Comparison of ENCODE assay signal across 2 cellular contexts in genomic region chr2:130806370-130806769, GRCh38.
TF ChIP-seq lines count a peak whose summit lies in the region.

No MANE protein-coding gene starts in this region.

TF ChIP-seq in GM12878, 131 proteins besides CTCF, POLR2A, EP300 and RAD21:
- TF ChIP-seq, protein P1, sequence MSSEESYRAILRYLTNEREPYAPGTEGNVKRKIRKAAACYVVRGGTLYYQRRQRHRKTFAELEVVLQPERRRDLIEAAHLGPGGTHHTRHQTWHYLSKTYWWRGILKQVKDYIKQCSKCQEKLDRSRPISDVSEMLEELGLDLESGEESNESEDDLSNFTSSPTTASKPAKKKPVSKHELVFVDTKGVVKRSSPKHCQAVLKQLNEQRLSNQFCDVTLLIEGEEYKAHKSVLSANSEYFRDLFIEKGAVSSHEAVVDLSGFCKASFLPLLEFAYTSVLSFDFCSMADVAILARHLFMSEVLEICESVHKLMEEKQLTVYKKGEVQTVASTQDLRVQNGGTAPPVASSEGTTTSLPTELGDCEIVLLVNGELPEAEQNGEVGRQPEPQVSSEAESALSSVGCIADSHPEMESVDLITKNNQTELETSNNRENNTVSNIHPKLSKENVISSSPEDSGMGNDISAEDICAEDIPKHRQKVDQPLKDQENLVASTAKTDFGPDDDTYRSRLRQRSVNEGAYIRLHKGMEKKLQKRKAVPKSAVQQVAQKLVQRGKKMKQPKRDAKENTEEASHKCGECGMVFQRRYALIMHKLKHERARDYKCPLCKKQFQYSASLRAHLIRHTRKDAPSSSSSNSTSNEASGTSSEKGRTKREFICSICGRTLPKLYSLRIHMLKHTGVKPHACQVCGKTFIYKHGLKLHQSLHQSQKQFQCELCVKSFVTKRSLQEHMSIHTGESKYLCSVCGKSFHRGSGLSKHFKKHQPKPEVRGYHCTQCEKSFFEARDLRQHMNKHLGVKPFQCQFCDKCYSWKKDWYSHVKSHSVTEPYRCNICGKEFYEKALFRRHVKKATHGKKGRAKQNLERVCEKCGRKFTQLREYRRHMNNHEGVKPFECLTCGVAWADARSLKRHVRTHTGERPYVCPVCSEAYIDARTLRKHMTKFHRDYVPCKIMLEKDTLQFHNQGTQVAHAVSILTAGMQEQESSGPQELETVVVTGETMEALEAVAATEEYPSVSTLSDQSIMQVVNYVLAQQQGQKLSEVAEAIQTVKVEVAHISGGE (CRISPR knock-in tag; IDR thresholded peaks at IDR 0.05), result no peak
- no peak for TF ChIP-seq ZNF384 (IDR thresholded peaks at IDR 0.05; ENCODE audit: borderline replicate concordance, low read depth, low read length)
- no peak for TF ChIP-seq IRF4 (IDR thresholded peaks at IDR 0.05; ENCODE audit: low read depth, low read length)
- no peak for TF ChIP-seq SUZ12 (IDR thresholded peaks at IDR 0.05; ENCODE audit: unreplicated experiment)
- TF ChIP-seq MAX (IDR thresholded peaks at IDR 0.05; ENCODE audit: low read depth, low read length), result no peak
- TF ChIP-seq IKZF2 (IDR thresholded peaks at IDR 0.05), result no peak
- TF ChIP-seq TBL1XR1 (IDR thresholded peaks at IDR 0.05; ENCODE audit: low read depth, low read length), result no peak
- TF ChIP-seq IRF3 (IDR thresholded peaks at IDR 0.05), result no peak
- TF ChIP-seq HDAC2 (IDR thresholded peaks at IDR 0.05), result no peak
- no peak for TF ChIP-seq EZH2 (IDR thresholded peaks at IDR 0.05; ENCODE audit: borderline replicate concordance, control insufficient read depth, low read depth, low read length)
- TF ChIP-seq YY1 (IDR thresholded peaks at IDR 0.05; ENCODE audit: low read depth, low read length), result no peak
- TF ChIP-seq SIN3A (IDR thresholded peaks at IDR 0.05; ENCODE audit: low read depth, low read length), result no peak
- no peak for TF ChIP-seq EGR1 (IDR thresholded peaks at IDR 0.05; ENCODE audit: borderline replicate concordance in 1 of 2, low read depth in 2 of 2, low read length in 2 of 2)
- no peak for TF ChIP-seq NFXL1 (IDR thresholded peaks at IDR 0.05; ENCODE audit: borderline replicate concordance)
- no peak for TF ChIP-seq NR2C1 (IDR thresholded peaks at IDR 0.05)

TF ChIP-seq in GM23338, 12 proteins besides CTCF, POLR2A, EP300 and RAD21:
- TF ChIP-seq, protein P2, sequence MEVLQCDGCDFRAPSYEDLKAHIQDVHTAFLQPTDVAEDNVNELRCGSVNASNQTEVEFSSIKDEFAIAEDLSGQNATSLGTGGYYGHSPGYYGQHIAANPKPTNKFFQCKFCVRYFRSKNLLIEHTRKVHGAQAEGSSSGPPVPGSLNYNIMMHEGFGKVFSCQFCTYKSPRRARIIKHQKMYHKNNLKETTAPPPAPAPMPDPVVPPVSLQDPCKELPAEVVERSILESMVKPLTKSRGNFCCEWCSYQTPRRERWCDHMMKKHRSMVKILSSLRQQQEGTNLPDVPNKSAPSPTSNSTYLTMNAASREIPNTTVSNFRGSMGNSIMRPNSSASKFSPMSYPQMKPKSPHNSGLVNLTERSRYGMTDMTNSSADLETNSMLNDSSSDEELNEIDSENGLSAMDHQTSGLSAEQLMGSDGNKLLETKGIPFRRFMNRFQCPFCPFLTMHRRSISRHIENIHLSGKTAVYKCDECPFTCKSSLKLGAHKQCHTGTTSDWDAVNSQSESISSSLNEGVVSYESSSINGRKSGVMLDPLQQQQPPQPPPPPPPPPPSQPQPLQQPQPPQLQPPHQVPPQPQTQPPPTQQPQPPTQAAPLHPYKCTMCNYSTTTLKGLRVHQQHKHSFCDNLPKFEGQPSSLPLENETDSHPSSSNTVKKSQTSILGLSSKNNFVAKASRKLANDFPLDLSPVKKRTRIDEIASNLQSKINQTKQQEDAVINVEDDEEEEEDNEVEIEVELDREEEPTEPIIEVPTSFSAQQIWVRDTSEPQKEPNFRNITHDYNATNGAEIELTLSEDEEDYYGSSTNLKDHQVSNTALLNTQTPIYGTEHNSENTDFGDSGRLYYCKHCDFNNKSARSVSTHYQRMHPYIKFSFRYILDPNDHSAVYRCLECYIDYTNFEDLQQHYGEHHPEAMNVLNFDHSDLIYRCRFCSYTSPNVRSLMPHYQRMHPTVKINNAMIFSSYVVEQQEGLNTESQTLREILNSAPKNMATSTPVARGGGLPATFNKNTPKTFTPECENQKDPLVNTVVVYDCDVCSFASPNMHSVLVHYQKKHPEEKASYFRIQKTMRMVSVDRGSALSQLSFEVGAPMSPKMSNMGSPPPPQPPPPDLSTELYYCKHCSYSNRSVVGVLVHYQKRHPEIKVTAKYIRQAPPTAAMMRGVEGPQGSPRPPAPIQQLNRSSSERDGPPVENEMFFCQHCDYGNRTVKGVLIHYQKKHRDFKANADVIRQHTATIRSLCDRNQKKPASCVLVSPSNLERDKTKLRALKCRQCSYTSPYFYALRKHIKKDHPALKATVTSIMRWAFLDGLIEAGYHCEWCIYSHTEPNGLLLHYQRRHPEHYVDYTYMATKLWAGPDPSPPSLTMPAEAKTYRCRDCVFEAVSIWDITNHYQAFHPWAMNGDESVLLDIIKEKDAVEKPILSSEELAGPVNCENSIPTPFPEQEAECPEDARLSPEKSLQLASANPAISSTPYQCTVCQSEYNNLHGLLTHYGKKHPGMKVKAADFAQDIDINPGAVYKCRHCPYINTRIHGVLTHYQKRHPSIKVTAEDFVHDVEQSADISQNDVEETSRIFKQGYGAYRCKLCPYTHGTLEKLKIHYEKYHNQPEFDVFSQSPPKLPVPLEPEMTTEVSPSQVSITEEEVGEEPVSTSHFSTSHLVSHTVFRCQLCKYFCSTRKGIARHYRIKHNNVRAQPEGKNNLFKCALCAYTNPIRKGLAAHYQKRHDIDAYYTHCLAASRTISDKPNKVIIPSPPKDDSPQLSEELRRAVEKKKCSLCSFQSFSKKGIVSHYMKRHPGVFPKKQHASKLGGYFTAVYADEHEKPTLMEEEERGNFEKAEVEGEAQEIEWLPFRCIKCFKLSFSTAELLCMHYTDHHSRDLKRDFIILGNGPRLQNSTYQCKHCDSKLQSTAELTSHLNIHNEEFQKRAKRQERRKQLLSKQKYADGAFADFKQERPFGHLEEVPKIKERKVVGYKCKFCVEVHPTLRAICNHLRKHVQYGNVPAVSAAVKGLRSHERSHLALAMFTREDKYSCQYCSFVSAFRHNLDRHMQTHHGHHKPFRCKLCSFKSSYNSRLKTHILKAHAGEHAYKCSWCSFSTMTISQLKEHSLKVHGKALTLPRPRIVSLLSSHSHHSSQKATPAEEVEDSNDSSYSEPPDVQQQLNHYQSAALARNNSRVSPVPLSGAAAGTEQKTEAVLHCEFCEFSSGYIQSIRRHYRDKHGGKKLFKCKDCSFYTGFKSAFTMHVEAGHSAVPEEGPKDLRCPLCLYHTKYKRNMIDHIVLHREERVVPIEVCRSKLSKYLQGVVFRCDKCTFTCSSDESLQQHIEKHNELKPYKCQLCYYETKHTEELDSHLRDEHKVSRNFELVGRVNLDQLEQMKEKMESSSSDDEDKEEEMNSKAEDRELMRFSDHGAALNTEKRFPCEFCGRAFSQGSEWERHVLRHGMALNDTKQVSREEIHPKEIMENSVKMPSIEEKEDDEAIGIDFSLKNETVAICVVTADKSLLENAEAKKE (CRISPR knock-in tag; IDR thresholded peaks at IDR 0.05), result no peak
- TF ChIP-seq JUNB (IDR thresholded peaks at IDR 0.05; ENCODE audit: unreplicated experiment), result no peak
- no peak for TF ChIP-seq STAT1 (IDR thresholded peaks at IDR 0.05; ENCODE audit: unreplicated experiment)
- TF ChIP-seq POLR2AphosphoS5 (IDR thresholded peaks at IDR 0.05; ENCODE audit: low read depth), result no peak
- no peak for TF ChIP-seq ZNF331 (CRISPR knock-in tag; IDR thresholded peaks at IDR 0.05; ENCODE audit: low read depth)
- no peak for TF ChIP-seq EZH2 (IDR thresholded peaks at IDR 0.05; ENCODE audit: low read depth, unreplicated experiment)
TF ChIP-seq in GM23338: peak in this region for 0.
